1 cellular context compared by ENCODE assay signal in the genomic region with DNA sequence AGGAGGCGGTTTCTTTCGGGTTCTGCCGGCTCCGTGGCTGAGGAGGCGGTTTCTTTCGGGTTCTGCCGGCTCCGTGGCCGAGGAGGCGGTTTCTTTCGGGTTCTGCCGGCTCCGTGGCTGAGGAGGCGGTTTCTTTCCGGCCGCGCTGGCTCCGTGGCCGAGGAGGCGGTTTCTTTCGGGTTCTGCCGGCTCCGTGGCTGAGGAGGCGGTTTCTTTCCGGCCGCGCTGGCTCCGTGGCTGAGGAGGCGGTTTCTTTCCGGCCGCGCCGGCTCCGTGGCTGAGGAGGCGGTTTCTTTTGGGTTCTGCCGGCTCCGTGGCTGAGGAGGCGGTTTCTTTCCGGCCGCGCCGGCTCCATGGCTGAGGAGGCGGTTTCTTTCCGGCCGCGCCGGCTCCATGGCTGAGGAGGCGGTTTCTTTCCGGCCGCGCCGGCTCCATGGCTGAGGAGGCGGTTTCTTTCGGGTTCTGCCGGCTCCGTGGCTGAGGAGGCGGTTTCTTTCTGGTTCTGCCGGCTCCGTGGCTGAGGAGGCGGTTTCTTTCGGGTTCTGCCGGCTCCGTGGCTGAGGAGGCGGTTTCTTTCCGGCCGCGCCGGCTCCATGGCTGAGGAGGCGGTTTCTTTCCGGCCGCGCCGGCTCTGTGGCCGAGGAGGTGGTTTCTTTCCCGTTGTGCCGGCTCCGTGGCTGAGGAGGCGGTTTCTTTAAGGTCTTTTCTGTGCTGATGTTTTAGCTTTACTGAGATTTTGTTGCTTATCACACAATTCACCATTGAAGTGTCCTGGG. TPM values are rescaled to one million over a fixed set of nuclear protein-coding genes. Genes with fewer than 3 reads are reported as not detected.
"Had no signal": no experiment of that assay in that cellular context is flagged by ENCODE, and none has a peak within 500 bp of the region (broad histone marks: within the 10 kb centered on the region; RNA-seq: fewer than 3 reads in every experiment).

No MANE protein-coding gene starts in this region.

RNA-seq across cellular contexts. Expression of a gene that starts 6.6 kb away (rescaled TPM):
- total RNA-seq: SJCRH30 had no signal
